14 cellular contexts compared by ENCODE assay signal in the genomic region with DNA sequence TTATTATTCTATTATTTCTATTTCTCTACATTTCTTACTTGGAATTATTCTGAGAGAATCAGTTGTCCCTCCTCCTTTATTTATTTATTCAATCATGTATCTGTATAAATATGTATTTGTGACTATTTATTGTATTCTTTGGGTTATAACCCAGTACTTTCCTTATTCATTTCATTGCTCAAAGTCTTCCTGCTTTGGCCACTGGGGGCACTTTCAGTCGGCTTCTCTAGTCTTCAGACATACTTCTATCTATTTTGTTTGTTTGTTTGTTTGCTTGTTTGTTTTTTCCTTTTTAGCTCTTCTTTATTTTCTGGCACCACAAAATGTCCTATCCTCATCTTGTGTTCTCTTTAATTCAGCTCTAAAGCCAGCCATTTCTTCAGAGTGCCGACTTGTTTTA.
DNase-seq lines count a peak whose midpoint lies in the region; ATAC-seq and TF ChIP-seq lines count a peak whose summit lies in the region.
"Had no signal": no experiment of that assay in that cellular context is flagged by ENCODE, and none has a peak within 500 bp of the region (broad histone marks: within the 10 kb centered on the region; RNA-seq: fewer than 3 reads in every experiment).

No MANE protein-coding gene starts in this region.

- H3K4me3 Mint-ChIP-seq in neural progenitor cell = no peak overlapping the region
- H3K4me3 Mint-ChIP-seq: activated B cell treated with CpG ODN at 0.5 μM for 24 hours, memory B cell had no signal

- TF ChIP-seq POLR2A in thyroid gland (IDR thresholded peaks at IDR 0.05) = no peak

- no peaks in the 10 kb centered on the region for H3K27me3 Mint-ChIP-seq in neural progenitor cell (ENCODE audit: insufficient read depth, low read depth)
- H3K27me3 Mint-ChIP-seq: memory B cell had no signal

- H3K4me2 ChIP-seq in mammary epithelial cell (ENCODE audit: insufficient read depth, low read depth, low read length) (no peak overlapping the region), neural progenitor cell (no peak overlapping the region)

- H3K27me3 ChIP-seq in mammary epithelial cell (ENCODE audit: insufficient read depth, low read length) (no peaks in the 10 kb centered on the region), neural progenitor cell (no peaks in the 10 kb centered on the region), thyroid gland (no peaks in the 10 kb centered on the region)

- H3K36me3 ChIP-seq in mammary epithelial cell (ENCODE audit: insufficient read depth, low read length) (no peaks in the 10 kb centered on the region), neural progenitor cell (no peaks in the 10 kb centered on the region), thyroid gland (no peaks in the 10 kb centered on the region)
- H3K36me3 ChIP-seq: spleen had no signal

- intact Hi-C loops in mammary epithelial cell (cut with micrococcal nuclease) = no loop called here
- intact Hi-C loops in thyroid gland (cut with DNase I) = no loop called here

- in situ Hi-C loops in mammary epithelial cell (cut with MboI; ENCODE audit: low sequenced_read_pairs in 2 of 2) = no loop called here

- H3K36me3 Mint-ChIP-seq in neural progenitor cell = no peaks in the 10 kb centered on the region
- H3K36me3 Mint-ChIP-seq: memory B cell had no signal

- H3K9ac ChIP-seq in mammary epithelial cell (ENCODE audit: insufficient read depth, low read length) (no peak overlapping the region), neural progenitor cell (no peak overlapping the region)

- no peak overlapping the region for H3K27ac Mint-ChIP-seq in neural progenitor cell
- H3K27ac Mint-ChIP-seq: activated B cell treated with CpG ODN at 0.5 μM for 24 hours, memory B cell had no signal

- DNase-seq in mammary epithelial cell (no peak), neural progenitor cell (ENCODE audit: low spot score) (peak; percentile 13), NCI-H2029 treated with DMSO at 0.1 percent for 48 hours (lab: John Stamatoyannopoulos, UW) (no peak), SKM-1 (lab: John Stamatoyannopoulos, UW; ENCODE audit: unreplicated experiment) (no peak), thyroid gland (no peak), kidney glomerular epithelial cell (lab: John Stamatoyannopoulos, UW) (no peak)
- DNase-seq: activated B cell treated with CpG ODN at 0.5 μM for 24 hours; activated naive CD4-positive, alpha-beta T cell; erythroblast; NCI-H774; spleen had no signal

- H3K79me2 ChIP-seq in mammary epithelial cell (ENCODE audit: insufficient read depth, low read length) = no peaks in the 10 kb centered on the region
- H3K79me2 ChIP-seq in neural progenitor cell (ENCODE audit: low read depth) = no peaks in the 10 kb centered on the region

- BruUV-seq in mammary epithelial cell (replicated peaks; lab: Mats Ljungman, UMichigan) = no TSS peak

- TF ChIP-seq CTCF in GM12874 (IDR thresholded peaks at IDR 0.05; ENCODE audit: insufficient read depth, low read depth, low read length) (peak; percentile 48; the same call in 1 of the 2 replicates), mammary epithelial cell (conservative IDR thresholded peaks at IDR 0.05 in 1 of 2, IDR thresholded peaks at IDR 0.05 in 1 of 2; ENCODE audit: extremely low read depth in 1 of 2, insufficient read depth in 1 of 2, low read depth in 1 of 2, low read length in 2 of 2) (peak; percentile 41 to 44), neural progenitor cell (IDR thresholded peaks at IDR 0.05) (peak; percentile 68), thyroid gland (IDR thresholded peaks at IDR 0.05) (peak in 2 of 6 experiments; percentile 17 to 24)

- WGBS in mammary epithelial cell (ENCODE audit: low coverage, missing lambda C conversion rate) = 95% methylated on average over 2 of the region's 2 CpGs
- WGBS in thyroid gland, 2 donors = 68 to 70% methylated on average over 2 of the region's 2 CpGs

- H3K9me3 ChIP-seq in mammary epithelial cell (replicated peaks; ENCODE audit: insufficient read depth, low read length) (no peaks in the 10 kb centered on the region), neural progenitor cell (ENCODE audit: low read depth) (no peaks in the 10 kb centered on the region), thyroid gland (no peaks in the 10 kb centered on the region)
- H3K9me3 ChIP-seq: spleen had no signal

- CTCF ChIA-PET in mammary epithelial cell (lab: Charles Lee; ENCODE audit: low non-redundant PET) = no interaction called here

- peak; percentile 65 for ATAC-seq in HG03354 (IDR thresholded peaks at IDR 0.05; ENCODE audit: poor library complexity, severe bottlenecking, unreplicated experiment)

- H2AFZ ChIP-seq in mammary epithelial cell (ENCODE audit: low read depth, low read length) (no peak overlapping the region), neural progenitor cell (replicated peaks) (peak overlapping the region; percentile 52)

- H3K4me1 ChIP-seq in mammary epithelial cell (ENCODE audit: insufficient read depth, low read length) (no peaks in the 10 kb centered on the region), neural progenitor cell (peaks cover 5% of the 10 kb centered on the region), thyroid gland (peaks cover 20 to 28% of the 10 kb centered on the region in 2 donors)
- H3K4me1 ChIP-seq: spleen had no signal

- no peaks in the 10 kb centered on the region for H3K9me3 Mint-ChIP-seq in neural progenitor cell
- H3K9me3 Mint-ChIP-seq: activated B cell treated with CpG ODN at 0.5 μM for 24 hours, memory B cell had no signal

- H3K4me1 Mint-ChIP-seq in neural progenitor cell = peaks cover 3% of the 10 kb centered on the region
- H3K4me1 Mint-ChIP-seq: memory B cell had no signal

- H3K27ac ChIP-seq in mammary epithelial cell (ENCODE audit: insufficient read depth, low read depth, low read length) (no peak overlapping the region), neural progenitor cell (no peak overlapping the region), thyroid gland (no peak overlapping the region)
- H3K27ac ChIP-seq: spleen had no signal

- H3K4me3 ChIP-seq in mammary epithelial cell (replicated peaks in 1 of 3; ENCODE audit: insufficient read depth in 1 of 3, low read depth in 2 of 3, low read length in 3 of 3) (no peak overlapping the region), neural progenitor cell (no peak overlapping the region), thyroid gland (replicated peaks in 1 of 3) (no peak overlapping the region)
- H3K4me3 ChIP-seq: spleen had no signal

- H4K20me1 ChIP-seq in mammary epithelial cell (ENCODE audit: insufficient read depth, low read length) (no peaks in the 10 kb centered on the region), neural progenitor cell (ENCODE audit: low read depth) (no peaks in the 10 kb centered on the region)

- dilution Hi-C loops in mammary epithelial cell (cut with HindIII; ENCODE audit: low sequenced_read_pairs) = loop anchor here (5.0 kb wide), 1 partner anchor 606 kb away; no protein-coding TSS in a partner anchor

- no peaks in the 10 kb centered on the region for H3F3A ChIP-seq in neural progenitor cell (ENCODE audit: low read depth)
